ENCODE assay signal across 9 cellular contexts in genomic region chr19:42023121-42023942, GRCh38. TPM values are rescaled to one million over a fixed set of nuclear protein-coding genes. Genes with fewer than 3 reads are reported as not detected.
DNase-seq lines count a peak whose midpoint lies in the region; ATAC-seq, FAIRE-seq and TF ChIP-seq lines count a peak whose summit lies in the region.
"Had no signal": no experiment of that assay in that cellular context is flagged by ENCODE, and none has a peak within 500 bp of the region (broad histone marks: within the 10 kb centered on the region; RNA-seq: fewer than 3 reads in every experiment).

No MANE protein-coding gene starts in this region.

- TF ChIP-seq CTCF in MCF 10A (IDR thresholded peaks at IDR 0.05; ENCODE audit: unreplicated experiment) (peak; percentile 31), breast epithelium (IDR thresholded peaks at IDR 0.05) (no peak), colonic mucosa (IDR thresholded peaks at IDR 0.05) (no peak), body of pancreas (IDR thresholded peaks at IDR 0.05) (peak in 1 of 7 experiments; percentile 8)

- intact Hi-C loops in MCF 10A (cut with micrococcal nuclease) (no loop called here), breast epithelium (cut with DNase I; ENCODE audit: low total_unique reads) (no loop called here), colonic mucosa (cut with DNase I) (no loop called here), body of pancreas (cut with DNase I) (no loop called here)

- H3K9ac ChIP-seq in colonic mucosa (ENCODE audit: low read depth in 2 of 2, low read length in 2 of 2), result no peak overlapping the region

- H3K4me3 Mint-ChIP-seq in MCF 10A (ENCODE audit: unreplicated experiment), result no peak overlapping the region
- H3K4me3 Mint-ChIP-seq in stimulated activated naive B cell treated with anti-CD40 and anti-IgM and Interleukin-4, amounts not matched to agents 10 μg/mL and 1 μg/mL and 100 μg/mL, for 72 hours, result no peak overlapping the region

- FAIRE-seq in HTR-8/SVneo (lab: Jason Lieb, UNC), result no peak

- BruUV-seq in MCF 10A (replicated peaks; lab: Mats Ljungman, UMichigan), result no TSS peak

- peaks cover 22% of the 10 kb centered on the region for H3K27me3 Mint-ChIP-seq in MCF 10A (ENCODE audit: insufficient read depth, unreplicated experiment)
- H3K27me3 Mint-ChIP-seq in stimulated activated naive B cell treated with anti-CD40 and anti-IgM and Interleukin-4, amounts not matched to agents 10 μg/mL and 1 μg/mL and 100 μg/mL, for 72 hours, result peaks cover 12 to 16% of the 10 kb centered on the region in 2 donors

- 68 to 70% methylated on average over 16 to 17 of the region's 17 CpGs for WGBS in body of pancreas, 2 donors

- H3K27ac ChIP-seq in breast epithelium (no peak overlapping the region), colonic mucosa (no peak overlapping the region), body of pancreas (no peak overlapping the region)

- H3K27me3 ChIP-seq in breast epithelium (no peaks in the 10 kb centered on the region), colonic mucosa (no peaks in the 10 kb centered on the region), body of pancreas (no peaks in the 10 kb centered on the region)
- H3K27me3 ChIP-seq: dorsolateral prefrontal cortex had no signal

- TF ChIP-seq POLR2A in breast epithelium (IDR thresholded peaks at IDR 0.05), result no peak
- TF ChIP-seq POLR2A in body of pancreas (IDR thresholded peaks at IDR 0.05), result no peak

- no peaks in the 10 kb centered on the region for H3K9me3 ChIP-seq in breast epithelium
- H3K9me3 ChIP-seq in colonic mucosa, result no peaks in the 10 kb centered on the region
- no peaks in the 10 kb centered on the region for H3K9me3 ChIP-seq in body of pancreas

- H3K9me3 Mint-ChIP-seq in MCF 10A (ENCODE audit: unreplicated experiment), result no peaks in the 10 kb centered on the region
- H3K9me3 Mint-ChIP-seq in stimulated activated naive B cell treated with anti-CD40 and anti-IgM and Interleukin-4, amounts not matched to agents 10 μg/mL and 1 μg/mL and 100 μg/mL, for 72 hours, result no peaks in the 10 kb centered on the region

- CTCF ChIA-PET in MCF 10A (lab: Yijun Ruan, JAX), result interaction anchor here (0.6 to 1.2 kb wide), 3 partner anchors 10 to 85 kb away, joined by 3 to 4 read pairs (median 4); no protein-coding TSS in a partner anchor

- no peaks in the 10 kb centered on the region for H3K4me1 ChIP-seq in breast epithelium
- no peaks in the 10 kb centered on the region for H3K4me1 ChIP-seq in colonic mucosa
- H3K4me1 ChIP-seq in body of pancreas, result no peaks in the 10 kb centered on the region

- peak; percentile 35 for DNase-seq in MCF 10A (ENCODE audit: unreplicated experiment)
- DNase-seq in breast epithelium (ENCODE audit: low spot score in 2 of 2), result no peak
- peak; percentile 82 for DNase-seq in NCI-H82 (lab: John Stamatoyannopoulos, UW)
- DNase-seq in colonic mucosa, result peak; percentile 23
- DNase-seq in stimulated activated naive B cell treated with anti-CD40 and anti-IgM and Interleukin-4, amounts not matched to agents 10 μg/mL and 1 μg/mL and 100 μg/mL, for 72 hours, result no peak
- DNase-seq in NOMO-1 treated with dmso at 0.1 percent for 144 hours (lab: John Stamatoyannopoulos, UW; ENCODE audit: unreplicated experiment), result no peak
- no peak for DNase-seq in HTR-8/SVneo (ENCODE audit: insufficient read length, low spot score)
- DNase-seq in body of pancreas, result no peak

- H3K36me3 ChIP-seq in breast epithelium (no peaks in the 10 kb centered on the region), colonic mucosa (no peaks in the 10 kb centered on the region), body of pancreas (replicated peaks in 1 of 2; ENCODE audit: insufficient read depth in 1 of 2, low read depth in 2 of 2) (no peaks in the 10 kb centered on the region)

- H3K36me3 Mint-ChIP-seq in MCF 10A (ENCODE audit: insufficient read depth, unreplicated experiment), result peaks cover 7% of the 10 kb centered on the region
- H3K36me3 Mint-ChIP-seq in stimulated activated naive B cell treated with anti-CD40 and anti-IgM and Interleukin-4, amounts not matched to agents 10 μg/mL and 1 μg/mL and 100 μg/mL, for 72 hours, result no peaks in the 10 kb centered on the region

- ATAC-seq in stimulated activated naive B cell treated with anti-CD40 and anti-IgM and Interleukin-4, amounts not matched to agents 10 μg/mL and 1 μg/mL and 100 μg/mL, for 72 hours (replicated peaks), result peak; percentile 42 to 58
- ATAC-seq in body of pancreas, result no peak

- H3K4me1 Mint-ChIP-seq in MCF 10A (ENCODE audit: insufficient read depth, unreplicated experiment), result peaks cover 13% of the 10 kb centered on the region
- H3K4me1 Mint-ChIP-seq in stimulated activated naive B cell treated with anti-CD40 and anti-IgM and Interleukin-4, amounts not matched to agents 10 μg/mL and 1 μg/mL and 100 μg/mL, for 72 hours, result no peaks in the 10 kb centered on the region

- POLR2A ChIA-PET in MCF 10A (lab: Yijun Ruan, JAX), result no interaction called here

- no peak overlapping the region for H3K27ac Mint-ChIP-seq in MCF 10A (ENCODE audit: low read depth, unreplicated experiment)
- H3K27ac Mint-ChIP-seq in stimulated activated naive B cell treated with anti-CD40 and anti-IgM and Interleukin-4, amounts not matched to agents 10 μg/mL and 1 μg/mL and 100 μg/mL, for 72 hours, result no peak overlapping the region

- H3K4me3 ChIP-seq in breast epithelium (no peak overlapping the region), colonic mucosa (no peak overlapping the region), body of pancreas (no peak overlapping the region)
- H3K4me3 ChIP-seq: dorsolateral prefrontal cortex had no signal

RNA-seq across cellular contexts. Expression of gene ATP1A3, which starts 29.3 kb away (rescaled TPM):
- total RNA-seq in MCF 10A (2022) (not detected in 2 replicates), breast epithelium (not detected), colonic mucosa (1 to 10 TPM in 1 of 2 donors, under 1 TPM in 1; 0.35 to 1.9 TPM), body of pancreas (under 1 TPM in 1 of 2 donors, not detected in 1; 0.26 TPM)

RNA-seq across cellular contexts. Expression of gene GRIK5, which starts 46.7 kb away (rescaled TPM):
- total RNA-seq in MCF 10A (2022) (1.6 and 1.8 TPM in 2 replicates), breast epithelium (1 to 10 TPM in 2 of 3 donors, not detected in 1; 1.6 to 1.9 TPM), colonic mucosa (1 to 10 TPM in 1 of 2 donors, under 1 TPM in 1; 0.62 to 2.3 TPM), body of pancreas (1 to 10 TPM; 2.1 to 5.9 TPM)

RNA-seq across cellular contexts. Expression of gene ZNF574, which starts 52.6 kb away (rescaled TPM):
- total RNA-seq in MCF 10A (2022) (12.2 and 13.5 TPM in 2 replicates), breast epithelium (10 to 100 TPM; 13.8 to 19.2 (median 15.1) TPM), colonic mucosa (10 to 100 TPM; 14.7 to 15.9 TPM), body of pancreas (10 to 100 TPM in 1 of 2 donors, 1 to 10 TPM in 1; 8.6 to 14.2 TPM)

Comparison
In these comparisons a context has a peak if more than half of its experiments do, and no peak if none do; other contexts are left out.
1. DNase-seq: peak in MCF 10A (single experiment), NCI-H82 (single experiment) and colonic mucosa (single experiment); none in breast epithelium (0 of 2), stimulated activated naive B cell treated with anti-CD40 and anti-IgM and Interleukin-4, amounts not matched to agents 10 μg/mL and 1 μg/mL and 100 μg/mL, for 72 hours (single experiment), NOMO-1 treated with dmso at 0.1 percent for 144 hours (single experiment), HTR-8/SVneo (single experiment) and body of pancreas (0 of 4).